15 cellular contexts compared by ENCODE assay signal in the genomic region with DNA sequence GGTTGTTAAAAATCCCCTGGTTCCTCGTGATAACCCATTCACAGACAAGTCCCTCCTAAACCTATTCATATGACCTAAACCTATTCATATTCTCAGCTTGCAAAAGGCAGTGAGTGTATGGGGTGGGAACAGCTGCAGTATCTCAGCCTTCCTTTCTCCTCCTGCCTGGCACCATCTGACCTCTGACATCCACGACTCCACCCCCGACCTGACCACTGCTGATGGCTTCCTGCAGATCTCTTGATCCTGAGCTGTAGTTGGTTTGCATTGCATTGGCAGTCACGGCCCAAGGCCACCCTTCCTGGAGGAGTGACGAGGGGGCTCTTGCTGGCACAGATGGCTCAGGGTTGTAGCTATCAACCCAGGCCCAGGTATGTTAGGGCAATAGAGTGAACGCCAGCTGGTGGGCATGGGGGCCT.
DNase-seq lines count a peak whose midpoint lies in the region; ATAC-seq and TF ChIP-seq lines count a peak whose summit lies in the region.
"Had no signal": no experiment of that assay in that cellular context is flagged by ENCODE, and none has a peak within 500 bp of the region (broad histone marks: within the 10 kb centered on the region; RNA-seq: fewer than 3 reads in every experiment).

No MANE protein-coding gene starts in this region.

- no peaks in the 10 kb centered on the region for H3K9me2 ChIP-seq in GM23248 (ENCODE audit: insufficient read depth)

- DNase-seq in GM23248 (peak; percentile 43), RWPE2 (ENCODE audit: low spot score) (no peak), smooth muscle cell (lab: John Stamatoyannopoulos, UW; ENCODE audit: unreplicated experiment) (no peak), UCSD-AML1 (lab: John Stamatoyannopoulos, UW; ENCODE audit: unreplicated experiment) (no peak), NCI-H774 (lab: John Stamatoyannopoulos, UW) (no peak)
- DNase-seq: activated CD4-positive, alpha-beta T cell treated with anti-CD3 and anti-CD28 coated beads for 48 hours; activated T-cell treated with anti-CD3 and anti-CD28 coated beads, Interleukin-2, amount 50 U/mL, for 72 hours; anterior cingulate cortex; foreskin melanocyte had no signal

- H3K9me3 ChIP-seq in GM23248 (ENCODE audit: low read depth), result no peaks in the 10 kb centered on the region
- peaks cover 5% of the 10 kb centered on the region for H3K9me3 ChIP-seq in RWPE2 (ENCODE audit: severe bottlenecking)
- H3K9me3 ChIP-seq in gastroesophageal sphincter, result peaks cover 0 to 6% (median 0%) of the 10 kb centered on the region in 3 donors
- H3K9me3 ChIP-seq in smooth muscle cell (replicated peaks; ENCODE audit: low read depth), result no peaks in the 10 kb centered on the region

- peak overlapping the region; percentile 64 for H3K4me2 ChIP-seq in GM23248 (ENCODE audit: unreplicated experiment)
- H3K4me2 ChIP-seq in smooth muscle cell, result peak overlapping the region; percentile 60
- H3K4me2 ChIP-seq: BLaER1 treated with 17β-estradiol and CSF1 and Interleukin-3, amounts not matched to agents 10 nM and 100 nM had no signal

- TF ChIP-seq POLR2A in gastroesophageal sphincter (IDR thresholded peaks at IDR 0.05), result no peak

- H3K4me1 ChIP-seq in GM23248 (ENCODE audit: insufficient read depth) (peaks cover 77% of the 10 kb centered on the region), RWPE2 (ENCODE audit: insufficient read depth, poor library complexity, severe bottlenecking) (peaks cover 36% of the 10 kb centered on the region), gastroesophageal sphincter (peaks cover 14 to 66% (median 43%) of the 10 kb centered on the region in 3 donors), smooth muscle cell (ENCODE audit: low read depth) (peaks cover 40% of the 10 kb centered on the region)
- H3K4me1 ChIP-seq: parathyroid adenoma had no signal

- H3K27me3 ChIP-seq in GM23248 (replicated peaks; ENCODE audit: insufficient read depth), result no peaks in the 10 kb centered on the region
- no peaks in the 10 kb centered on the region for H3K27me3 ChIP-seq in RWPE2 (ENCODE audit: insufficient read depth, poor library complexity, severe bottlenecking)
- no peaks in the 10 kb centered on the region for H3K27me3 ChIP-seq in gastroesophageal sphincter
- H3K27me3 ChIP-seq in smooth muscle cell (ENCODE audit: low read depth), result no peaks in the 10 kb centered on the region
- H3K27me3 ChIP-seq: BLaER1 treated with 17β-estradiol and CSF1 and Interleukin-3, amounts not matched to agents 10 nM and 100 nM had no signal

- H3K4me3 ChIP-seq in GM23248 (no peak overlapping the region), RWPE2 (ENCODE audit: severe bottlenecking) (no peak overlapping the region), gastroesophageal sphincter (no peak overlapping the region), smooth muscle cell (no peak overlapping the region)
- H3K4me3 ChIP-seq: BLaER1 treated with 17β-estradiol and CSF1 and Interleukin-3, amounts not matched to agents 10 nM and 100 nM had no signal

- peak overlapping the region; percentile 91 for H3K27ac ChIP-seq in GM23248
- peak overlapping the region; percentile 95 for H3K27ac ChIP-seq in RWPE2 (ENCODE audit: poor library complexity, severe bottlenecking)
- H3K27ac ChIP-seq in gastroesophageal sphincter, result peak overlapping the region in 3 of 4 donors; percentile 80 to 84 (median 84)
- H3K27ac ChIP-seq in smooth muscle cell (ENCODE audit: low read depth), result peak overlapping the region; percentile 99
- H3K27ac ChIP-seq: BLaER1 treated with 17β-estradiol and CSF1 and Interleukin-3, amounts not matched to agents 10 nM and 100 nM; HL-60; parathyroid adenoma had no signal

- H4K20me1 ChIP-seq in GM23248 (ENCODE audit: insufficient read depth), result no peaks in the 10 kb centered on the region
- no peaks in the 10 kb centered on the region for H4K20me1 ChIP-seq in smooth muscle cell (ENCODE audit: low read depth)
- H4K20me1 ChIP-seq: BLaER1 treated with 17β-estradiol and CSF1 and Interleukin-3, amounts not matched to agents 10 nM and 100 nM had no signal

- H3K36me3 ChIP-seq in GM23248 (ENCODE audit: low read depth) (peaks cover 2% of the 10 kb centered on the region; the same call in 1 of the 2 replicates), RWPE2 (ENCODE audit: low read depth) (no peaks in the 10 kb centered on the region), gastroesophageal sphincter (peaks cover 0 to 20% of the 10 kb centered on the region in 2 donors), smooth muscle cell (ENCODE audit: low read depth) (no peaks in the 10 kb centered on the region)
- H3K36me3 ChIP-seq: BLaER1 treated with 17β-estradiol and CSF1 and Interleukin-3, amounts not matched to agents 10 nM and 100 nM had no signal

- H2AFZ ChIP-seq in GM23248 (no peak overlapping the region), smooth muscle cell (ENCODE audit: low read depth) (no peak overlapping the region)
- H2AFZ ChIP-seq: parathyroid adenoma had no signal

- no peak for TF ChIP-seq CTCF in RWPE2 (IDR thresholded peaks at IDR 0.05; ENCODE audit: poor library complexity, severe bottlenecking)
- TF ChIP-seq CTCF in gastroesophageal sphincter (IDR thresholded peaks at IDR 0.05), result no peak
- no peak for TF ChIP-seq CTCF in smooth muscle cell (IDR thresholded peaks at IDR 0.05; ENCODE audit: borderline replicate concordance, insufficient read depth, poor library complexity, severe bottlenecking)

- ATAC-seq in RWPE2 (ENCODE audit: low read depth) (0 out of 3 replicates have a peak, but pooled peaks have one; percentile 1), gastroesophageal sphincter (no peak), HG03280 (IDR thresholded peaks at IDR 0.05; ENCODE audit: unreplicated experiment) (no peak), GM18498 (IDR thresholded peaks at IDR 0.05; ENCODE audit: unreplicated experiment) (no peak)
- ATAC-seq: activated T-cell treated with anti-CD3 and anti-CD28 coated beads, Interleukin-2, amount 50 U/mL, for 72 hours had no signal

- TF ChIP-seq EP300 in gastroesophageal sphincter (IDR thresholded peaks at IDR 0.05), result no peak

- H3K79me2 ChIP-seq in GM23248 (ENCODE audit: insufficient read depth), result peaks cover 46% of the 10 kb centered on the region
- peaks cover 15% of the 10 kb centered on the region for H3K79me2 ChIP-seq in smooth muscle cell (ENCODE audit: low read depth)
- H3K79me2 ChIP-seq: parathyroid adenoma had no signal

- 56% methylated on average over 6 of the region's 6 CpGs for WGBS in GM23248 (ENCODE audit: low coverage in 1 of 2, low lambda C conversion rate in 2 of 2, missing lambda C conversion rate in 2 of 2), 2 experiments
- WGBS in gastroesophageal sphincter (ENCODE audit: low coverage in 1 of 2), 2 donors, result 65 to 83% methylated on average over 1 to 2 of the region's 6 CpGs
- 40% methylated on average over 6 of the region's 6 CpGs for WGBS in smooth muscle cell (ENCODE audit: low lambda C conversion rate)

- H3F3A ChIP-seq in GM23248 (ENCODE audit: insufficient read depth), result peaks cover 47% of the 10 kb centered on the region
- H3F3A ChIP-seq in smooth muscle cell (ENCODE audit: low read depth), result peaks cover 24% of the 10 kb centered on the region

- in situ Hi-C loops in GM23248 (cut with MboI), result no loop called here

- H3K9ac ChIP-seq in GM23248, result peak overlapping the region; percentile 73
- H3K9ac ChIP-seq in smooth muscle cell (ENCODE audit: low read depth), result peak overlapping the region; percentile 78
- H3K9ac ChIP-seq: BLaER1 treated with 17β-estradiol and CSF1 and Interleukin-3, amounts not matched to agents 10 nM and 100 nM; parathyroid adenoma had no signal
